In the genomic region with DNA sequence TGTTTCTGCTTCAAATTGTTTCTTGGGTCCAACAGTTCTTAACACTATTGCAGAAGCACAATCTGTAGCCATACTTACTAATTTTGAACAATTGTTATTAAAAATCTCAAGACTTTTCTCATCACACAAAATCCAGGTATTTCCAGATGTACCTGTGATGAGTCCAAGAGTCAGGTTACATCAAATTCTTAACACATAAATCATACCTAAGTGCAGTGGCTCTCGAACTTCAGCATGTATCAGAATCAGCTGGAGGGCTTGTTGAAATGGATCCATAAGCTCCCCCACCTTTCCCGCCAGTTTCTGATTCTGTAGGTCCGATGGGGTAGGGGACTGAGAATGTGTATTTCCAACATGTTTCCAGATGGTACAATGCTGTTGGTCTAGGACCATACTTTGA, we compare ENCODE assay signal across 22 cellular contexts. TPM values are rescaled to one million over a fixed set of nuclear protein-coding genes. Genes with fewer than 3 reads are reported as not detected.
DNase-seq lines count a peak whose midpoint lies in the region; ATAC-seq, FAIRE-seq and TF ChIP-seq lines count a peak whose summit lies in the region.
"Had no signal": no experiment of that assay in that cellular context is flagged by ENCODE, and none has a peak within 500 bp of the region (broad histone marks: within the 10 kb centered on the region; RNA-seq: fewer than 3 reads in every experiment).

No MANE protein-coding gene starts in this region.

- peaks cover 38% of the 10 kb centered on the region for H3K79me2 ChIP-seq in PC-3 (ENCODE audit: low read length)

- CTCF ChIA-PET in PC-3 (lab: Charles Lee) = no interaction called here

- TF ChIP-seq CTCF in PC-3 (conservative IDR thresholded peaks at IDR 0.05; ENCODE audit: low read depth, low read length) (no peak), suprapubic skin (IDR thresholded peaks at IDR 0.05) (no peak)

- DNase-seq in GM18507 (ENCODE audit: extremely low spot score, insufficient read length, low read depth) (no peak), PC-3 (peak; percentile 25), adipocyte (ENCODE audit: low read depth) (no peak), NCI-H1436 treated with DMSO at 0.1 percent for 48 hours (lab: John Stamatoyannopoulos, UW) (no peak), suprapubic skin (ENCODE audit: low spot score in 2 of 2) (no peak), AML-193 (lab: John Stamatoyannopoulos, UW) (no peak)
- DNase-seq: 8988T; ACHN; C1 segment of cervical spinal cord; Calu3; CD4-positive, alpha-beta memory T cell; COR-L47; DMS53; DMS79 treated with DMSO at 0.1 percent for 48 hours; GF-D8; GOT3; HFFc6 had no signal

- POLR2A ChIA-PET in PC-3 (lab: Charles Lee; ENCODE audit: unreplicated experiment) = no interaction called here

- H3K9ac ChIP-seq in PC-3 (ENCODE audit: low read length) = no peak overlapping the region
- no peak overlapping the region for H3K9ac ChIP-seq in adipocyte (ENCODE audit: low read length)
- H3K9ac ChIP-seq in subcutaneous abdominal adipose tissue (ENCODE audit: low read length in 5 of 5) = no peak overlapping the region

- FAIRE-seq in GM18507 (lab: Jason Lieb, UNC) = peak; percentile 46
- FAIRE-seq: GM12891, H54 had no signal

- TF ChIP-seq EP300 in suprapubic skin (IDR thresholded peaks at IDR 0.05) = no peak

- no peak overlapping the region for H2AFZ ChIP-seq in PC-3 (ENCODE audit: low read length)

- no peak overlapping the region for H3K27ac ChIP-seq in PC-3 (ENCODE audit: low read length)
- peak overlapping the region; percentile 67 for H3K27ac ChIP-seq in subcutaneous abdominal adipose tissue (ENCODE audit: low read depth, low read length)
- H3K27ac ChIP-seq in suprapubic skin = no peak overlapping the region
- H3K27ac ChIP-seq: A549 had no signal

- intact Hi-C loops in PC-3 (cut with micrococcal nuclease) = no loop called here

- H3K27me3 ChIP-seq in PC-3 (ENCODE audit: low read length) = no peaks in the 10 kb centered on the region
- H3K27me3 ChIP-seq in adipocyte (replicated peaks; ENCODE audit: control insufficient read depth, insufficient read depth, low read length) = peaks cover 4% of the 10 kb centered on the region
- peaks cover 0 to 6% (median 0%) of the 10 kb centered on the region in 5 donors for H3K27me3 ChIP-seq in subcutaneous abdominal adipose tissue (ENCODE audit: control insufficient read depth in 5 of 5, insufficient read depth in 4 of 5, low read length in 5 of 5)
- no peaks in the 10 kb centered on the region for H3K27me3 ChIP-seq in suprapubic skin

- no peak overlapping the region for H3K4me2 ChIP-seq in PC-3 (ENCODE audit: low read length)
- H3K4me2 ChIP-seq: A549 had no signal

- H3K36me3 ChIP-seq in PC-3 (ENCODE audit: low read depth, low read length) (peaks cover 16% of the 10 kb centered on the region), adipocyte (ENCODE audit: control insufficient read depth, insufficient read depth, low read length, severe bottlenecking) (no peaks in the 10 kb centered on the region), subcutaneous abdominal adipose tissue (ENCODE audit: control insufficient read depth in 5 of 5, insufficient read depth in 5 of 5, low read length in 5 of 5) (peaks cover 0 to 3% (median 0%) of the 10 kb centered on the region in 5 donors), suprapubic skin (no peaks in the 10 kb centered on the region)

- 84% methylated on average over 3 of the region's 3 CpGs for WGBS in suprapubic skin

- BruUV-seq in PC-3 (replicated peaks; lab: Mats Ljungman, UMichigan) = no TSS peak

- no peaks in the 10 kb centered on the region for H3K9me3 ChIP-seq in PC-3 (ENCODE audit: low read length)
- no peaks in the 10 kb centered on the region for H3K9me3 ChIP-seq in adipocyte (ENCODE audit: control insufficient read depth, low read length)
- H3K9me3 ChIP-seq in subcutaneous abdominal adipose tissue (ENCODE audit: control insufficient read depth in 5 of 5, low read length in 5 of 5) = no peaks in the 10 kb centered on the region
- H3K9me3 ChIP-seq in suprapubic skin = no peaks in the 10 kb centered on the region
- H3K9me3 ChIP-seq: A549, HAP-1 had no signal

- H3K4me1 ChIP-seq in PC-3 (ENCODE audit: insufficient read depth, low read length) (peaks cover 9% of the 10 kb centered on the region), adipocyte (ENCODE audit: control insufficient read depth, insufficient read depth, low read length) (peaks cover 28% of the 10 kb centered on the region), subcutaneous abdominal adipose tissue (ENCODE audit: control insufficient read depth in 5 of 5, insufficient read depth in 5 of 5, low read length in 5 of 5) (peaks cover 0 to 11% (median 0%) of the 10 kb centered on the region in 5 donors), suprapubic skin (no peaks in the 10 kb centered on the region)

- H3K9me2 ChIP-seq in PC-3 (replicated peaks; ENCODE audit: low read length) = no peaks in the 10 kb centered on the region

- TF ChIP-seq POLR2A in suprapubic skin (IDR thresholded peaks at IDR 0.05) = no peak

- H3F3A ChIP-seq in PC-3 (ENCODE audit: low read length, unreplicated experiment) = no peaks in the 10 kb centered on the region

- no peak overlapping the region for H3K4me3 ChIP-seq in PC-3 (ENCODE audit: low read length)
- H3K4me3 ChIP-seq in adipocyte (ENCODE audit: low read length) = peak overlapping the region; percentile 24
- no peak overlapping the region for H3K4me3 ChIP-seq in subcutaneous abdominal adipose tissue (ENCODE audit: low read depth in 1 of 5, low read length in 5 of 5)
- no peak overlapping the region for H3K4me3 ChIP-seq in suprapubic skin
- H3K4me3 ChIP-seq: A549, HAP-1 had no signal

- no peaks in the 10 kb centered on the region for H4K20me1 ChIP-seq in PC-3 (ENCODE audit: low read length)

- no peak for ATAC-seq in PC-3
- ATAC-seq: A549 had no signal

RNA-seq across cellular contexts. Expression of a gene that starts 10.6 kb away (rescaled TPM):
- 8.2 and 10.7 TPM in 2 replicates for total RNA-seq in PC-3 (2014; rRNA removed)
- 10 to 100 TPM in 2 of 4 donors, 1 to 10 TPM in 2; 8.5 to 16.3 (median 10.3) TPM for total RNA-seq in suprapubic skin
